15 cellular contexts compared by ENCODE assay signal in genomic region chr2:219198974-219199373, GRCh38. TPM values are rescaled to one million over a fixed set of nuclear protein-coding genes. Genes with fewer than 3 reads are reported as not detected.
A peak's percentile ranks its signal among the peaks of the same experiment; 100 is the strongest.
DNase-seq lines count a peak whose midpoint lies in the region; ATAC-seq, FAIRE-seq and TF ChIP-seq lines count a peak whose summit lies in the region.
"Had no signal": no experiment of that assay in that cellular context is flagged by ENCODE, and none has a peak within 500 bp of the region (broad histone marks: within the 10 kb centered on the region; RNA-seq: fewer than 3 reads in every experiment).

No MANE protein-coding gene starts in this region.

- CTCF ChIA-PET in activated CD8-positive, alpha-beta T cell treated with anti-CD3 and anti-CD28 coated beads for 36 hours (lab: Charles Lee): interaction anchor here (0.7 to 2.1 kb wide), 7 partner anchors 12 to 126 kb away, joined by 3 to 9 read pairs (median 3); no protein-coding TSS in a partner anchor
- CTCF ChIA-PET in activated CD8-positive, alpha-beta T cell treated with anti-CD3 and anti-CD28 coated beads, Interleukin-2, amount 10 ng/mL, durations not matched to agents 7 days and 5 days (lab: Charles Lee): interaction anchor here (1.0 to 2.6 kb wide), 5 partner anchors 7 to 40 kb away, joined by 3 to 12 read pairs (median 7); partner anchors contain the start of gene NHEJ1
- CTCF ChIA-PET in K562 (lab: Yijun Ruan, JAX; ENCODE audit: low intra/inter-chr PET ratio): no interaction called here

- POLR2A ChIA-PET in activated CD8-positive, alpha-beta T cell treated with anti-CD3 and anti-CD28 coated beads for 36 hours (lab: Charles Lee): interaction anchor here (1.2 to 2.8 kb wide), 4 partner anchors 8 to 55 kb away, joined by 3 to 26 read pairs (median 12); partner anchors contain the start of gene TUBA4A
- POLR2A ChIA-PET in activated CD8-positive, alpha-beta T cell treated with anti-CD3 and anti-CD28 coated beads, Interleukin-2, amount 10 ng/mL, durations not matched to agents 7 days and 5 days (lab: Charles Lee): no interaction called here
- POLR2A ChIA-PET in K562 (lab: Yijun Ruan, JAX): no interaction called here

- no peak overlapping the region for H3K9ac ChIP-seq in K562 (ENCODE audit: insufficient read depth in 1 of 2, low read depth in 2 of 2, low read length in 2 of 2)

- BruUV-seq in K562 (replicated peaks; lab: Mats Ljungman, UMichigan): no TSS peak

- H3K27me3 Mint-ChIP-seq in activated CD8-positive, alpha-beta T cell treated with anti-CD3 and anti-CD28 coated beads for 36 hours: no peaks in the 10 kb centered on the region
- no peaks in the 10 kb centered on the region for H3K27me3 Mint-ChIP-seq in activated CD8-positive, alpha-beta T cell treated with anti-CD3 and anti-CD28 coated beads, Interleukin-2, amount 10 ng/mL, durations not matched to agents 7 days and 5 days (ENCODE audit: low read depth)
- no peaks in the 10 kb centered on the region for H3K27me3 Mint-ChIP-seq in stimulated activated naive CD8-positive, alpha-beta T cell treated with anti-CD3 and anti-CD28 coated beads, Interleukin-15, amount 100 ng/mL, for 72 hours

- no peak for TF ChIP-seq RAD21 in K562 (CRISPR knock-in tag; conservative IDR thresholded peaks at IDR 0.05 in 1 of 2, IDR thresholded peaks at IDR 0.05 in 1 of 2)

- intact Hi-C loops in activated CD8-positive, alpha-beta T cell treated with anti-CD3 and anti-CD28 coated beads for 36 hours (cut with micrococcal nuclease): no loop called here
- intact Hi-C loops in K562 (cut with micrococcal nuclease): no loop called here

- peak overlapping the region; percentile 8 for H3K27ac Mint-ChIP-seq in activated CD8-positive, alpha-beta T cell treated with anti-CD3 and anti-CD28 coated beads for 36 hours
- no peak overlapping the region for H3K27ac Mint-ChIP-seq in activated CD8-positive, alpha-beta T cell treated with anti-CD3 and anti-CD28 coated beads, Interleukin-2, amount 10 ng/mL, durations not matched to agents 7 days and 5 days
- no peak overlapping the region for H3K27ac Mint-ChIP-seq in stimulated activated naive CD8-positive, alpha-beta T cell treated with anti-CD3 and anti-CD28 coated beads, Interleukin-15, amount 100 ng/mL, for 72 hours

- FAIRE-seq in K562 (lab: Jason Lieb, UNC): no peak

- H3K4me2 ChIP-seq in K562 (ENCODE audit: insufficient read depth, low read length): no peak overlapping the region

- TF ChIP-seq POLR2A in K562 (conservative IDR thresholded peaks at IDR 0.05): no peak

- peak overlapping the region; percentile 62 for H3K4me3 Mint-ChIP-seq in activated CD8-positive, alpha-beta T cell treated with anti-CD3 and anti-CD28 coated beads for 36 hours
- no peak overlapping the region for H3K4me3 Mint-ChIP-seq in activated CD8-positive, alpha-beta T cell treated with anti-CD3 and anti-CD28 coated beads, Interleukin-2, amount 10 ng/mL, durations not matched to agents 7 days and 5 days
- H3K4me3 Mint-ChIP-seq in stimulated activated naive CD8-positive, alpha-beta T cell treated with anti-CD3 and anti-CD28 coated beads, Interleukin-15, amount 100 ng/mL, for 72 hours: peak overlapping the region; percentile 24 to 85
- H3K4me3 Mint-ChIP-seq: CD4-positive, alpha-beta memory T cell had no signal

- H3K79me2 ChIP-seq in K562 (ENCODE audit: control insufficient read depth, insufficient read depth, low read length): no peaks in the 10 kb centered on the region

- H2AFZ ChIP-seq in K562 (ENCODE audit: low read depth, low read length): peak overlapping the region; percentile 45; the same call in 1 of the 2 replicates

- H3K36me3 Mint-ChIP-seq in activated CD8-positive, alpha-beta T cell treated with anti-CD3 and anti-CD28 coated beads for 36 hours (ENCODE audit: low read depth): peaks cover 3% of the 10 kb centered on the region
- peaks cover 17% of the 10 kb centered on the region for H3K36me3 Mint-ChIP-seq in activated CD8-positive, alpha-beta T cell treated with anti-CD3 and anti-CD28 coated beads, Interleukin-2, amount 10 ng/mL, durations not matched to agents 7 days and 5 days (ENCODE audit: low read depth)

- no peak for TF ChIP-seq CTCF in activated CD8-positive, alpha-beta T cell treated with anti-CD3 and anti-CD28 coated beads for 36 hours (IDR thresholded peaks at IDR 0.05)
- no peak for TF ChIP-seq CTCF in K562 (IDR thresholded peaks at IDR 0.05 in 2 of 3, conservative IDR thresholded peaks at IDR 0.05 in 1 of 3; ENCODE audit: insufficient read depth in 2 of 3, low read depth in 1 of 3, low read length in 3 of 3)

- no peak overlapping the region for H3K4me3 ChIP-seq in K562

- H3K27me3 ChIP-seq in K562 (ENCODE audit: control insufficient read depth in 2 of 2, insufficient read depth in 2 of 2, low read length in 2 of 2): no peaks in the 10 kb centered on the region

- H3K36me3 ChIP-seq in K562 (ENCODE audit: control insufficient read depth, insufficient read depth, low read length): no peaks in the 10 kb centered on the region

- DNase-seq in activated CD8-positive, alpha-beta T cell treated with anti-CD3 and anti-CD28 coated beads for 36 hours: no peak
- no peak for DNase-seq in activated CD8-positive, alpha-beta T cell treated with anti-CD3 and anti-CD28 coated beads, Interleukin-2, amount 10 ng/mL, durations not matched to agents 7 days and 5 days
- DNase-seq in K562 (ENCODE audit: extremely low read depth in 1 of 4, low spot score in 3 of 4): no peak
- no peak for DNase-seq in stimulated activated naive CD8-positive, alpha-beta T cell treated with anti-CD3 and anti-CD28 coated beads, Interleukin-15, amount 100 ng/mL, for 72 hours
- DNase-seq: 8988T; CD4-positive, alpha-beta memory T cell; HCEC 1CT; NCI-H1436; NCI-H2029; NCI-H2171; NCI-H446; NCI-H69; SHP77 had no signal

- no peaks in the 10 kb centered on the region for H3K4me1 ChIP-seq in K562 (replicated peaks in 1 of 2; ENCODE audit: control insufficient read depth in 2 of 2, insufficient read depth in 2 of 2, low read length in 2 of 2)

- no peaks in the 10 kb centered on the region for H3K9me3 ChIP-seq in K562 (replicated peaks; ENCODE audit: control insufficient read depth, insufficient read depth, low read depth, low read length)

- TF ChIP-seq EP300 in K562 (IDR thresholded peaks at IDR 0.05; ENCODE audit: low read length): no peak

- 41% methylated on average over 5 of the region's 5 CpGs for WGBS in K562 (ENCODE audit: insufficient coverage, low coverage, missing lambda C conversion rate)

- ATAC-seq in activated CD8-positive, alpha-beta T cell treated with anti-CD3 and anti-CD28 coated beads for 36 hours: no peak
- no peak for ATAC-seq in activated CD8-positive, alpha-beta T cell treated with anti-CD3 and anti-CD28 coated beads, Interleukin-2, amount 10 ng/mL, durations not matched to agents 7 days and 5 days
- ATAC-seq in K562: no peak
- no peak for ATAC-seq in stimulated activated naive CD8-positive, alpha-beta T cell treated with anti-CD3 and anti-CD28 coated beads, Interleukin-15, amount 100 ng/mL, for 72 hours
- ATAC-seq in HG03469 (IDR thresholded peaks at IDR 0.05; ENCODE audit: unreplicated experiment): no peak
- ATAC-seq in HG02884 (IDR thresholded peaks at IDR 0.05; ENCODE audit: unreplicated experiment): no peak

- no peak overlapping the region for H3K27ac ChIP-seq in K562 (ENCODE audit: extremely low read depth, low read depth, low read length)

- H3K9me3 Mint-ChIP-seq in activated CD8-positive, alpha-beta T cell treated with anti-CD3 and anti-CD28 coated beads for 36 hours: peaks cover 6% of the 10 kb centered on the region
- H3K9me3 Mint-ChIP-seq in activated CD8-positive, alpha-beta T cell treated with anti-CD3 and anti-CD28 coated beads, Interleukin-2, amount 10 ng/mL, durations not matched to agents 7 days and 5 days (ENCODE audit: insufficient read depth): peaks cover 4% of the 10 kb centered on the region
- H3K9me3 Mint-ChIP-seq in stimulated activated naive CD8-positive, alpha-beta T cell treated with anti-CD3 and anti-CD28 coated beads, Interleukin-15, amount 100 ng/mL, for 72 hours: no peaks in the 10 kb centered on the region
- H3K9me3 Mint-ChIP-seq: CD4-positive, alpha-beta memory T cell had no signal

- no peaks in the 10 kb centered on the region for H3K9me1 ChIP-seq in K562 (ENCODE audit: control insufficient read depth, insufficient read depth, low read length)

- no peaks in the 10 kb centered on the region for H4K20me1 ChIP-seq in K562 (replicated peaks; ENCODE audit: control insufficient read depth, insufficient read depth, low read length)

- in situ Hi-C loops in K562 (cut with MboI): no loop called here

- H3K4me1 Mint-ChIP-seq in activated CD8-positive, alpha-beta T cell treated with anti-CD3 and anti-CD28 coated beads for 36 hours (ENCODE audit: low read depth): peaks cover 17% of the 10 kb centered on the region
- peaks cover 19% of the 10 kb centered on the region for H3K4me1 Mint-ChIP-seq in activated CD8-positive, alpha-beta T cell treated with anti-CD3 and anti-CD28 coated beads, Interleukin-2, amount 10 ng/mL, durations not matched to agents 7 days and 5 days (ENCODE audit: low read depth)
- peaks cover 34% of the 10 kb centered on the region for H3K4me1 Mint-ChIP-seq in stimulated activated naive CD8-positive, alpha-beta T cell treated with anti-CD3 and anti-CD28 coated beads, Interleukin-15, amount 100 ng/mL, for 72 hours

RNA-seq across cellular contexts. Expression of gene ZFAND2B, which starts 7.6 kb away (rescaled TPM):
- 10 to 100 TPM; 31.3 to 33.3 TPM for total RNA-seq in activated CD8-positive, alpha-beta T cell treated with anti-CD3 and anti-CD28 coated beads for 36 hours
- 10 to 100 TPM; 57.0 to 59.5 TPM for total RNA-seq in activated CD8-positive, alpha-beta T cell treated with anti-CD3 and anti-CD28 coated beads, Interleukin-2, amount 10 ng/mL, durations not matched to agents 7 days and 5 days
- total RNA-seq in K562 (2011; cell fraction: chromatin; rRNA removed; ENCODE audit: low replicate concordance): 42.0 and 82.9 TPM in 2 replicates
- 50.0 and 55.0 TPM in 2 replicates for total RNA-seq in K562 (2011; cell fraction: nucleolus; rRNA removed)
- 42.8 and 47.7 TPM in 2 replicates for total RNA-seq in K562 (2011; cell fraction: nucleoplasm; rRNA removed)
- total RNA-seq in K562 (2014; rRNA removed) (29.8 and 37.3 TPM in 2 replicates), K562 (2014; rRNA removed; fragmentation: Illumina TruSeq; extraction: Trizol) (10.1 and 16.5 TPM in 2 replicates), K562 (2015; rRNA removed; fragmentation: Illumina TruSeq; extraction: Trizol) (21.6 and 22.7 TPM in 2 replicates), K562 (2021) (28.2 and 31.4 TPM in 2 replicates)
- polyA plus RNA-seq in K562 (2011; rRNA removed) (26.1 and 30.9 TPM in 2 replicates), K562 (2014; fragmentation: Illumina TruSeq; extraction: Trizol) (28.9 and 33.0 TPM in 2 replicates), K562 (2014; fragmentation: Nextera tagmentation; extraction: Ambion mirVana) (10 to 100 TPM in 1 of 2 experiments, 1 to 10 TPM in 1; 9.9 to 14.6 TPM), K562 (2014; rRNA removed) (26.0 and 33.3 TPM in 2 replicates)
- 39.1 and 58.4 TPM in 2 replicates for polyA plus RNA-seq in K562 (2011; cell fraction: cytosol; rRNA removed)
- 115 and 124 TPM in 2 replicates for polyA plus RNA-seq in K562 (2011; cell fraction: nucleus; rRNA removed)
- 24.2 and 33.2 TPM in 2 replicates for polyA plus RNA-seq in K562 (2012)
- polyA minus RNA-seq in K562 (2011; rRNA and poly(A)+ RNA removed): 17.4 and 22.6 TPM in 2 replicates
- polyA minus RNA-seq in K562 (2011; cell fraction: cytosol; rRNA and poly(A)+ RNA removed): 9.4 and 20.1 TPM in 2 replicates
- polyA minus RNA-seq in K562 (2011; cell fraction: nucleus; rRNA and poly(A)+ RNA removed): 21.3 and 28.5 TPM in 2 replicates

RNA-seq across cellular contexts. Expression of gene ABCB6, which starts 19.8 kb away (rescaled TPM):
- total RNA-seq in activated CD8-positive, alpha-beta T cell treated with anti-CD3 and anti-CD28 coated beads for 36 hours: 10 to 100 TPM; 32.3 to 35.7 TPM
- 10 to 100 TPM; 11.6 to 11.9 TPM for total RNA-seq in activated CD8-positive, alpha-beta T cell treated with anti-CD3 and anti-CD28 coated beads, Interleukin-2, amount 10 ng/mL, durations not matched to agents 7 days and 5 days
- 152 and 339 TPM in 2 replicates for total RNA-seq in K562 (2011; cell fraction: chromatin; rRNA removed; ENCODE audit: low replicate concordance)
- 206 and 213 TPM in 2 replicates for total RNA-seq in K562 (2011; cell fraction: nucleolus; rRNA removed)
- total RNA-seq in K562 (2011; cell fraction: nucleoplasm; rRNA removed): 157 and 183 TPM in 2 replicates
- total RNA-seq in K562 (2014; rRNA removed) (19.1 and 25.7 TPM in 2 replicates), K562 (2014; rRNA removed; fragmentation: Illumina TruSeq; extraction: Trizol) (15.2 and 16.8 TPM in 2 replicates), K562 (2015; rRNA removed; fragmentation: Illumina TruSeq; extraction: Trizol) (11.9 and 12.0 TPM in 2 replicates), K562 (2021) (29.2 and 31.6 TPM in 2 replicates)
- polyA plus RNA-seq in K562 (2011; rRNA removed) (21.0 and 45.8 TPM in 2 replicates), K562 (2014; fragmentation: Illumina TruSeq; extraction: Trizol) (26.6 and 29.8 TPM in 2 replicates), K562 (2014; fragmentation: Nextera tagmentation; extraction: Ambion mirVana) (1 to 10 TPM; 3.7 to 8.1 TPM), K562 (2014; rRNA removed) (13.6 and 15.1 TPM in 2 replicates)
- polyA plus RNA-seq in K562 (2011; cell fraction: cytosol; rRNA removed): 13.5 and 17.7 TPM in 2 replicates
- polyA plus RNA-seq in K562 (2011; cell fraction: nucleus; rRNA removed): 163 and 210 TPM in 2 replicates
- polyA plus RNA-seq in K562 (2012): 20.2 and 32.7 TPM in 2 replicates
- polyA minus RNA-seq in K562 (2011; rRNA and poly(A)+ RNA removed): 29.0 and 38.1 TPM in 2 replicates
- polyA minus RNA-seq in K562 (2011; cell fraction: cytosol; rRNA and poly(A)+ RNA removed): 13.9 and 14.4 TPM in 2 replicates
- polyA minus RNA-seq in K562 (2011; cell fraction: nucleus; rRNA and poly(A)+ RNA removed): 39.6 and 54.3 TPM in 2 replicates

RNA-seq across cellular contexts. Expression of gene RETREG2, which starts 20.9 kb away (rescaled TPM):
- 10 to 100 TPM; 63.8 to 67.8 TPM for total RNA-seq in activated CD8-positive, alpha-beta T cell treated with anti-CD3 and anti-CD28 coated beads for 36 hours
- total RNA-seq in activated CD8-positive, alpha-beta T cell treated with anti-CD3 and anti-CD28 coated beads, Interleukin-2, amount 10 ng/mL, durations not matched to agents 7 days and 5 days: 100 to 1,000 TPM; 104 to 111 TPM
- total RNA-seq in K562 (2011; cell fraction: chromatin; rRNA removed; ENCODE audit: low replicate concordance): 69.1 and 138 TPM in 2 replicates
- 103 and 107 TPM in 2 replicates for total RNA-seq in K562 (2011; cell fraction: nucleolus; rRNA removed)
- total RNA-seq in K562 (2011; cell fraction: nucleoplasm; rRNA removed): 90.0 and 101 TPM in 2 replicates
- total RNA-seq in K562 (2014; rRNA removed) (19.2 and 19.9 TPM in 2 replicates), K562 (2014; rRNA removed; fragmentation: Illumina TruSeq; extraction: Trizol) (13.2 and 16.0 TPM in 2 replicates), K562 (2015; rRNA removed; fragmentation: Illumina TruSeq; extraction: Trizol) (18.5 and 19.2 TPM in 2 replicates), K562 (2021) (32.1 TPM in 2 replicates)
- polyA plus RNA-seq in K562 (2011; rRNA removed) (40.1 and 40.6 TPM in 2 replicates), K562 (2014; fragmentation: Illumina TruSeq; extraction: Trizol) (20.5 and 22.1 TPM in 2 replicates), K562 (2014; fragmentation: Nextera tagmentation; extraction: Ambion mirVana) (10 to 100 TPM in 1 of 2 experiments, 1 to 10 TPM in 1; 4.9 to 22.6 TPM), K562 (2014; rRNA removed) (18.7 and 19.2 TPM in 2 replicates)
- 39.4 and 45.9 TPM in 2 replicates for polyA plus RNA-seq in K562 (2011; cell fraction: cytosol; rRNA removed)
- polyA plus RNA-seq in K562 (2011; cell fraction: nucleus; rRNA removed): 94.6 and 99.4 TPM in 2 replicates
- 23.0 and 32.5 TPM in 2 replicates for polyA plus RNA-seq in K562 (2012)
- 35.8 and 54.1 TPM in 2 replicates for polyA minus RNA-seq in K562 (2011; rRNA and poly(A)+ RNA removed)
- polyA minus RNA-seq in K562 (2011; cell fraction: cytosol; rRNA and poly(A)+ RNA removed): 18.1 and 28.9 TPM in 2 replicates
- 38.9 and 61.0 TPM in 2 replicates for polyA minus RNA-seq in K562 (2011; cell fraction: nucleus; rRNA and poly(A)+ RNA removed)

RNA-seq across cellular contexts. Expression of gene CNPPD1, which starts 22.2 kb away (rescaled TPM):
- 10 to 100 TPM; 38.6 to 38.7 TPM for total RNA-seq in activated CD8-positive, alpha-beta T cell treated with anti-CD3 and anti-CD28 coated beads for 36 hours
- total RNA-seq in activated CD8-positive, alpha-beta T cell treated with anti-CD3 and anti-CD28 coated beads, Interleukin-2, amount 10 ng/mL, durations not matched to agents 7 days and 5 days: 10 to 100 TPM; 75.1 to 81.4 TPM
- total RNA-seq in K562 (2011; cell fraction: chromatin; rRNA removed; ENCODE audit: low replicate concordance): 15.9 and 42.4 TPM in 2 replicates
- total RNA-seq in K562 (2011; cell fraction: nucleolus; rRNA removed): 40.1 and 42.0 TPM in 2 replicates
- 29.1 and 32.6 TPM in 2 replicates for total RNA-seq in K562 (2011; cell fraction: nucleoplasm; rRNA removed)
- total RNA-seq in K562 (2014; rRNA removed): 30.5 and 32.2 TPM in 2 replicates
- total RNA-seq in K562 (2014; rRNA removed; fragmentation: Illumina TruSeq; extraction: Trizol): 16.3 and 17.4 TPM in 2 replicates
- 22.3 and 23.3 TPM in 2 replicates for total RNA-seq in K562 (2015; rRNA removed; fragmentation: Illumina TruSeq; extraction: Trizol)
- total RNA-seq in K562 (2021): 51.6 and 53.5 TPM in 2 replicates
- polyA plus RNA-seq in K562 (2011; rRNA removed): 27.0 and 33.6 TPM in 2 replicates
- 37.6 and 54.6 TPM in 2 replicates for polyA plus RNA-seq in K562 (2011; cell fraction: cytosol; rRNA removed)
- 53.3 and 68.5 TPM in 2 replicates for polyA plus RNA-seq in K562 (2011; cell fraction: nucleus; rRNA removed)
- polyA plus RNA-seq in K562 (2012): 46.6 and 49.9 TPM in 2 replicates
- polyA plus RNA-seq in K562 (2014; fragmentation: Illumina TruSeq; extraction: Trizol): 30.4 and 38.0 TPM in 2 replicates
- 10 to 100 TPM in 1 of 2 experiments, 1 to 10 TPM in 1; 9.9 to 21.9 TPM for polyA plus RNA-seq in K562 (2014; fragmentation: Nextera tagmentation; extraction: Ambion mirVana)
- polyA plus RNA-seq in K562 (2014; rRNA removed): 35.9 and 39.8 TPM in 2 replicates
- 13.7 and 15.0 TPM in 2 replicates for polyA minus RNA-seq in K562 (2011; rRNA and poly(A)+ RNA removed)
- 10.4 and 13.8 TPM in 2 replicates for polyA minus RNA-seq in K562 (2011; cell fraction: cytosol; rRNA and poly(A)+ RNA removed)
- polyA minus RNA-seq in K562 (2011; cell fraction: nucleus; rRNA and poly(A)+ RNA removed): 7.1 and 9.6 TPM in 2 replicates

RNA-seq across cellular contexts. Expression of gene SLC23A3, which starts 29.1 kb away (rescaled TPM):
- 1 to 10 TPM; 1.1 to 1.6 TPM for total RNA-seq in activated CD8-positive, alpha-beta T cell treated with anti-CD3 and anti-CD28 coated beads for 36 hours
- 1 to 10 TPM; 2.0 to 2.2 TPM for total RNA-seq in activated CD8-positive, alpha-beta T cell treated with anti-CD3 and anti-CD28 coated beads, Interleukin-2, amount 10 ng/mL, durations not matched to agents 7 days and 5 days
- total RNA-seq in K562 (2011; cell fraction: chromatin; rRNA removed; ENCODE audit: low replicate concordance): 2.7 and 4.7 TPM in 2 replicates
- total RNA-seq in K562 (2011; cell fraction: nucleolus; rRNA removed): 2.0 and 3.6 TPM in 2 replicates
- total RNA-seq in K562 (2011; cell fraction: nucleoplasm; rRNA removed): 3.9 and 5.8 TPM in 2 replicates
- total RNA-seq in K562 (2014; rRNA removed) (0.27 TPM in 1 of 2 replicates, not detected in the other), K562 (2014; rRNA removed; fragmentation: Illumina TruSeq; extraction: Trizol) (0.06 and 0.11 TPM in 2 replicates), K562 (2015; rRNA removed; fragmentation: Illumina TruSeq; extraction: Trizol) (0.19 and 0.22 TPM in 2 replicates), K562 (2021) (0.60 and 0.64 TPM in 2 replicates)
- polyA plus RNA-seq in K562 (2011; rRNA removed) (0.25 and 0.65 TPM in 2 replicates), K562 (2014; fragmentation: Illumina TruSeq; extraction: Trizol) (0.14 and 0.16 TPM in 2 replicates), K562 (2014; fragmentation: Nextera tagmentation; extraction: Ambion mirVana) (under 1 TPM; 0.06 to 0.07 TPM), K562 (2014; rRNA removed) (0.07 TPM in 1 of 2 replicates, not detected in the other)
- polyA plus RNA-seq in K562 (2011; cell fraction: cytosol; rRNA removed): 0.09 and 0.22 TPM in 2 replicates
- polyA plus RNA-seq in K562 (2011; cell fraction: nucleus; rRNA removed): 2.5 and 3.6 TPM in 2 replicates
- 0.36 and 0.96 TPM in 2 replicates for polyA plus RNA-seq in K562 (2012)
- polyA minus RNA-seq in K562 (2011; rRNA and poly(A)+ RNA removed): 0.21 and 0.33 TPM in 2 replicates
- polyA minus RNA-seq in K562 (2011; cell fraction: cytosol; rRNA and poly(A)+ RNA removed): not detected in 2 replicates
- 0.54 and 0.56 TPM in 2 replicates for polyA minus RNA-seq in K562 (2011; cell fraction: nucleus; rRNA and poly(A)+ RNA removed)
- polyA plus RNA-seq: CD4-positive, alpha-beta memory T cell had no signal
